ENCODE assay signal across 17 cellular contexts in genomic region chr22:26890870-26891269, GRCh38.
A peak's percentile ranks its signal among the peaks of the same experiment; 100 is the strongest.
DNase-seq lines count a peak whose midpoint lies in the region; ATAC-seq and TF ChIP-seq lines count a peak whose summit lies in the region.
"Had no signal": no experiment of that assay in that cellular context is flagged by ENCODE, and none has a peak within 500 bp of the region (broad histone marks: within the 10 kb centered on the region; RNA-seq: fewer than 3 reads in every experiment).

No MANE protein-coding gene starts in this region.

- no peaks in the 10 kb centered on the region for H3K9me3 ChIP-seq in endodermal cell (ENCODE audit: control insufficient read depth, low read length)
- H3K9me3 ChIP-seq: body of pancreas, gastrocnemius medialis, prostate gland, suprapubic skin had no signal

- 71 to 72% methylated on average over 5 of the region's 5 CpGs for WGBS in endodermal cell (ENCODE audit: insufficient coverage in 1 of 2, insufficient read length in 1 of 2), 2 experiments

- no peak overlapping the region for H3K27ac Mint-ChIP-seq in endodermal cell
- H3K27ac Mint-ChIP-seq: activated T-helper 2 cell treated with anti-CD3 and anti-CD28 coated beads, Interferon-gamma antibody, Interleukin-2, Interleukin-4, amounts not matched to agents 10 μg/mL and 5 μg/mL and 100 μg/mL, durations not matched to agents 14 hours and 24 hours and 36 hours; effector memory CD8-positive, alpha-beta T cell had no signal

- H3K4me1 Mint-ChIP-seq in endodermal cell: peaks cover 36% of the 10 kb centered on the region

- no peaks in the 10 kb centered on the region for H3K36me3 ChIP-seq in endodermal cell (ENCODE audit: control insufficient read depth, insufficient read depth, low read length)
- H3K36me3 ChIP-seq: gastrocnemius medialis, prostate gland, suprapubic skin had no signal

- peaks cover 4% of the 10 kb centered on the region for H3K27me3 Mint-ChIP-seq in endodermal cell (ENCODE audit: insufficient read depth)

- H3K27me3 ChIP-seq in endodermal cell (ENCODE audit: control insufficient read depth, insufficient read depth, low read length, poor library complexity, severe bottlenecking): no peaks in the 10 kb centered on the region
- H3K27me3 ChIP-seq: body of pancreas, suprapubic skin had no signal

- no peak overlapping the region for H3K4me3 ChIP-seq in endodermal cell (ENCODE audit: low read length)
- H3K4me3 ChIP-seq: body of pancreas, gastrocnemius medialis, prostate gland, suprapubic skin had no signal

- H3K36me3 Mint-ChIP-seq in endodermal cell (ENCODE audit: low read depth): no peaks in the 10 kb centered on the region

- peaks cover 14% of the 10 kb centered on the region for H3K4me1 ChIP-seq in endodermal cell (ENCODE audit: control insufficient read depth, insufficient read depth, low read length)
- H3K4me1 ChIP-seq: gastrocnemius medialis, prostate gland had no signal

- no peaks in the 10 kb centered on the region for H3K9me3 Mint-ChIP-seq in endodermal cell
- H3K9me3 Mint-ChIP-seq: activated T-helper 2 cell treated with anti-CD3 and anti-CD28 coated beads, Interferon-gamma antibody, Interleukin-2, Interleukin-4, amounts not matched to agents 10 μg/mL and 5 μg/mL and 100 μg/mL, durations not matched to agents 14 hours and 24 hours and 36 hours; effector memory CD8-positive, alpha-beta T cell had no signal

- no peak for ATAC-seq in GM18520 (IDR thresholded peaks at IDR 0.05; ENCODE audit: unreplicated experiment)
- no peak for ATAC-seq in GM19328 (IDR thresholded peaks at IDR 0.05; ENCODE audit: unreplicated experiment)
- ATAC-seq: body of pancreas; effector memory CD8-positive, alpha-beta T cell; gastrocnemius medialis had no signal

- peak; percentile 10 for DNase-seq in NCI-H510A treated with DMSO at 0.1 percent for 48 hours (lab: John Stamatoyannopoulos, UW)
- no peak for DNase-seq in NCI-H510A (lab: John Stamatoyannopoulos, UW)
- peak; percentile 24 for DNase-seq in NCI-H526 treated with DMSO at 0.1 percent for 48 hours (lab: John Stamatoyannopoulos, UW)
- DNase-seq in endodermal cell: peak; percentile 69
- DNase-seq in posterior vena cava (ENCODE audit: low spot score): peak; percentile 36
- DNase-seq in dedifferentiated amniotic fluid mesenchymal stem cell (ENCODE audit: extremely low spot score): no peak
- DNase-seq: activated CD4-positive, alpha-beta T cell treated with anti-CD3 and anti-CD28 coated beads, Interleukin-2, amount 50 U/mL, for 4 hours; body of pancreas; effector memory CD8-positive, alpha-beta T cell; gastrocnemius medialis; NCI-H774; stimulated activated CD4-positive, alpha-beta T cell treated with anti-CD3 and anti-CD28 coated beads, Interleukin-15, amount 100 ng/mL, for 24 hours had no signal

- H3K27ac ChIP-seq in endodermal cell (ENCODE audit: low read depth, low read length): no peak overlapping the region
- H3K27ac ChIP-seq: body of pancreas, gastrocnemius medialis, prostate gland, suprapubic skin had no signal

- intact Hi-C loops in posterior vena cava (cut with DNase I): loop anchor here in 1 of 2 donors (10.0 kb wide), 1 partner anchor 214 kb away; no protein-coding TSS in a partner anchor

- no peak overlapping the region for H3K4me3 Mint-ChIP-seq in endodermal cell
- H3K4me3 Mint-ChIP-seq: effector memory CD8-positive, alpha-beta T cell had no signal

- H3K9ac ChIP-seq in endodermal cell (ENCODE audit: extremely low read depth, low read length, poor library complexity, severe bottlenecking): no peak overlapping the region

- peak; percentile 59 for TF ChIP-seq CTCF in endodermal cell (conservative IDR thresholded peaks at IDR 0.05)

Comparison
In these comparisons a context has a peak if more than half of its experiments do, and no peak if none do; other contexts are left out.
1. DNase-seq: peak in NCI-H510A treated with DMSO at 0.1 percent for 48 hours (single experiment), NCI-H526 treated with DMSO at 0.1 percent for 48 hours (single experiment), endodermal cell (single experiment) and posterior vena cava (single experiment); none in NCI-H510A (single experiment) and dedifferentiated amniotic fluid mesenchymal stem cell (single experiment).